In the genomic region with DNA sequence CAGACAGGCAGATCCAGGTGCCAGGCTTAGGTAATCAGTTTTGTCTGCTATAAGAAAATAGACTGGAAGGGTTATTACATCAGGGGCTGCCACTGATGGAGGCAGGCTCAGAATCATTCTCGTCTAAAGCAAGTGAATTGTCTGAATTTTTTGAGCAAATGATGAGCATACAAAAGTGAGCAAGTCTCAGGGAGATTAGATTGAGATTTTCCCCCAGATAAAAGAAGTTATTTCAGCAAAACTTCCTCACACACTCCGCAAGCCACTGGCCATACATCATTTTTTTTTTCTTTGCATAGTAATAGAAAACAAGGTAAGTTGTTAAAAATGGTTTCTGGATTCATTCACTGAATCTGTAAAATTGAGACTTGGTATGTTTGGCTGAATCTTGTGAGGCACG, we compare ENCODE assay signal across 22 cellular contexts. TPM values are rescaled to one million over a fixed set of nuclear protein-coding genes. Genes with fewer than 3 reads are reported as not detected.
A peak's percentile ranks its signal among the peaks of the same experiment; 100 is the strongest.
DNase-seq lines count a peak whose midpoint lies in the region; ATAC-seq and TF ChIP-seq lines count a peak whose summit lies in the region.
"Had no signal": no experiment of that assay in that cellular context is flagged by ENCODE, and none has a peak within 500 bp of the region (broad histone marks: within the 10 kb centered on the region; RNA-seq: fewer than 3 reads in every experiment).

No MANE protein-coding gene starts in this region.

- no peak overlapping the region for H3K4me3 Mint-ChIP-seq in endothelial cell (ENCODE audit: unreplicated experiment)
- H3K4me3 Mint-ChIP-seq in neural crest cell, result no peak overlapping the region
- H3K4me3 Mint-ChIP-seq: activated CD4-positive, alpha-beta T cell treated with anti-CD3 and anti-CD28 coated beads for 36 hours; activated CD8-positive, alpha-beta memory T cell treated with anti-CD3 and anti-CD28 coated beads, Interleukin-2, amount 10 ng/mL, durations not matched to agents 7 days and 5 days; activated naive CD8-positive, alpha-beta T cell treated with anti-CD3 and anti-CD28 coated beads, Interleukin-2, amount 50 U/mL, for 24 hours; CD4-positive, CD25-positive, alpha-beta regulatory T cell; naive thymus-derived CD8-positive, alpha-beta T cell had no signal

- H3K27me3 Mint-ChIP-seq in endothelial cell (ENCODE audit: unreplicated experiment) (peaks cover 2% of the 10 kb centered on the region), neural crest cell (ENCODE audit: low read depth) (no peaks in the 10 kb centered on the region)
- H3K27me3 Mint-ChIP-seq: activated CD4-positive, alpha-beta T cell treated with anti-CD3 and anti-CD28 coated beads for 36 hours; activated CD8-positive, alpha-beta memory T cell treated with anti-CD3 and anti-CD28 coated beads, Interleukin-2, amount 10 ng/mL, durations not matched to agents 7 days and 5 days; activated naive CD8-positive, alpha-beta T cell treated with anti-CD3 and anti-CD28 coated beads, Interleukin-2, amount 50 U/mL, for 24 hours; CD4-positive, CD25-positive, alpha-beta regulatory T cell had no signal

- no peak for ATAC-seq in HG02840 (IDR thresholded peaks at IDR 0.05; ENCODE audit: low FRiP score, unreplicated experiment)
- ATAC-seq: activated CD4-positive, alpha-beta T cell treated with anti-CD3 and anti-CD28 coated beads for 36 hours; activated CD8-positive, alpha-beta memory T cell treated with anti-CD3 and anti-CD28 coated beads, Interleukin-2, amount 10 ng/mL, durations not matched to agents 7 days and 5 days; activated naive CD8-positive, alpha-beta T cell treated with anti-CD3 and anti-CD28 coated beads, Interleukin-2, amount 50 U/mL, for 24 hours; naive thymus-derived CD8-positive, alpha-beta T cell had no signal

- peaks cover 46% of the 10 kb centered on the region for H3K4me1 ChIP-seq in HUES64 (ENCODE audit: insufficient read depth, low read length)
- H3K4me1 ChIP-seq: prostate gland had no signal

- 82% methylated on average over 2 of the region's 3 CpGs for WGBS in HUES64

- peaks cover 22% of the 10 kb centered on the region for H3K36me3 ChIP-seq in HUES64 (ENCODE audit: insufficient read depth, low read length)
- H3K36me3 ChIP-seq: prostate gland, spleen had no signal

- H3K4me3 ChIP-seq in HUES64 (ENCODE audit: low read length), result no peak overlapping the region
- H3K4me3 ChIP-seq: prostate gland, spleen had no signal

- H3K27ac Mint-ChIP-seq in endothelial cell (ENCODE audit: unreplicated experiment) (peak overlapping the region; percentile 92), neural crest cell (ENCODE audit: unreplicated experiment) (peak overlapping the region; percentile 4)
- H3K27ac Mint-ChIP-seq: activated CD4-positive, alpha-beta T cell treated with anti-CD3 and anti-CD28 coated beads for 36 hours; activated CD8-positive, alpha-beta memory T cell treated with anti-CD3 and anti-CD28 coated beads, Interleukin-2, amount 10 ng/mL, durations not matched to agents 7 days and 5 days; activated naive CD8-positive, alpha-beta T cell treated with anti-CD3 and anti-CD28 coated beads, Interleukin-2, amount 50 U/mL, for 24 hours; activated T-helper 2 cell treated with anti-CD3 and anti-CD28 coated beads, Interferon-gamma antibody, Interleukin-2, Interleukin-4, amounts not matched to agents 10 μg/mL and 5 μg/mL and 100 μg/mL, durations not matched to agents 14 hours and 24 hours and 36 hours; CD4-positive, CD25-positive, alpha-beta regulatory T cell; naive thymus-derived CD8-positive, alpha-beta T cell had no signal

- H3K9me3 Mint-ChIP-seq in endothelial cell (ENCODE audit: unreplicated experiment) (no peaks in the 10 kb centered on the region), neural crest cell (peaks cover 4% of the 10 kb centered on the region)
- H3K9me3 Mint-ChIP-seq: activated naive CD8-positive, alpha-beta T cell treated with anti-CD3 and anti-CD28 coated beads, Interleukin-2, amount 50 U/mL, for 24 hours; activated T-helper 2 cell treated with anti-CD3 and anti-CD28 coated beads, Interferon-gamma antibody, Interleukin-2, Interleukin-4, amounts not matched to agents 10 μg/mL and 5 μg/mL and 100 μg/mL, durations not matched to agents 14 hours and 24 hours and 36 hours had no signal

- TF ChIP-seq CTCF in endothelial cell (IDR thresholded peaks at IDR 0.05; ENCODE audit: unreplicated experiment) (no peak), neural crest cell (conservative IDR thresholded peaks at IDR 0.05) (no peak)

- peak overlapping the region; percentile 59; the same call in 1 of the 2 replicates for H3K27ac ChIP-seq in HUES64 (ENCODE audit: low read depth, low read length)
- H3K27ac ChIP-seq: prostate gland, spleen had no signal

- H3K4me1 Mint-ChIP-seq in endothelial cell (ENCODE audit: unreplicated experiment), result peaks cover 39% of the 10 kb centered on the region
- peaks cover 83% of the 10 kb centered on the region for H3K4me1 Mint-ChIP-seq in neural crest cell
- H3K4me1 Mint-ChIP-seq: activated CD8-positive, alpha-beta memory T cell treated with anti-CD3 and anti-CD28 coated beads, Interleukin-2, amount 10 ng/mL, durations not matched to agents 7 days and 5 days; activated naive CD8-positive, alpha-beta T cell treated with anti-CD3 and anti-CD28 coated beads, Interleukin-2, amount 50 U/mL, for 24 hours had no signal

- peak overlapping the region; percentile 16; the same call in 1 of the 2 replicates for H3K9ac ChIP-seq in HUES64 (ENCODE audit: low read depth, low read length)

- H3K36me3 Mint-ChIP-seq in endothelial cell (ENCODE audit: low read depth, unreplicated experiment) (peaks cover 11% of the 10 kb centered on the region), neural crest cell (ENCODE audit: low read depth) (peaks cover 47% of the 10 kb centered on the region)
- H3K36me3 Mint-ChIP-seq: activated CD8-positive, alpha-beta memory T cell treated with anti-CD3 and anti-CD28 coated beads, Interleukin-2, amount 10 ng/mL, durations not matched to agents 7 days and 5 days; CD4-positive, CD25-positive, alpha-beta regulatory T cell; naive thymus-derived CD8-positive, alpha-beta T cell had no signal

- no peaks in the 10 kb centered on the region for H3K27me3 ChIP-seq in HUES64 (ENCODE audit: insufficient read depth, low read length)
- H3K27me3 ChIP-seq: spleen had no signal

- peak; percentile 10 for DNase-seq in A172 (ENCODE audit: low spot score)
- DNase-seq in endothelial cell (ENCODE audit: low spot score), result no peak
- no peak for DNase-seq in neural crest cell (ENCODE audit: low read depth, low spot score)
- no peak for DNase-seq in ureter (ENCODE audit: low spot score)
- no peak for DNase-seq in DMS153 (lab: John Stamatoyannopoulos, UW)
- no peak for DNase-seq in NCI-H2107 treated with DMSO at 0.1 percent for 48 hours (lab: John Stamatoyannopoulos, UW; ENCODE audit: unreplicated experiment)
- DNase-seq: activated CD4-positive, alpha-beta T cell treated with anti-CD3 and anti-CD28 coated beads for 36 hours; activated CD8-positive, alpha-beta memory T cell treated with anti-CD3 and anti-CD28 coated beads, Interleukin-2, amount 10 ng/mL, durations not matched to agents 7 days and 5 days; activated naive CD8-positive, alpha-beta T cell treated with anti-CD3 and anti-CD28 coated beads, Interleukin-2, amount 50 U/mL, for 24 hours; CD4-positive, CD25-positive, alpha-beta regulatory T cell; central memory CD4-positive, alpha-beta T cell; DMS79; effector CD4-positive, alpha-beta T cell; naive thymus-derived CD8-positive, alpha-beta T cell; NCI-H1930; NCI-H446; spleen; stimulated activated CD4-positive, alpha-beta T cell treated with anti-CD3 and anti-CD28 coated beads, Interleukin-4, amount 100 ng/mL, for 4 hours had no signal

- no peaks in the 10 kb centered on the region for H3K9me3 ChIP-seq in HUES64 (ENCODE audit: insufficient read depth, low read depth, low read length)
- H3K9me3 ChIP-seq: prostate gland, spleen had no signal

RNA-seq across cellular contexts. Expression of a gene that starts 52.9 kb away (rescaled TPM):
- total RNA-seq in A172 (2014; rRNA removed; shearing (Covaris generic)), result 9.7 and 13.0 TPM in 2 replicates
- polyA plus RNA-seq in HUES64 (2013, experiment 1 of 2), result 36.0 TPM
- 35.5 TPM for polyA plus RNA-seq in HUES64 (2013, experiment 2 of 2)
- total RNA-seq in endothelial cell (ENCODE audit: unreplicated experiment) (98.3 TPM), neural crest cell (195 and 199 TPM in 2 replicates), ureter (74.8 TPM)
- total RNA-seq: naive thymus-derived CD8-positive, alpha-beta T cell had no signal
- polyA plus RNA-seq: naive thymus-derived CD8-positive, alpha-beta T cell had no signal
